ENCODE assay signal across 19 cellular contexts in genomic region chr1:246791303-246791918, GRCh38.
DNase-seq lines count a peak whose midpoint lies in the region; ATAC-seq, FAIRE-seq and TF ChIP-seq lines count a peak whose summit lies in the region.
"Had no signal": no experiment of that assay in that cellular context is flagged by ENCODE, and none has a peak within 500 bp of the region (broad histone marks: within the 10 kb centered on the region; RNA-seq: fewer than 3 reads in every experiment).

No MANE protein-coding gene starts in this region.

- H3K27me3 ChIP-seq in WERI-Rb-1 (ENCODE audit: insufficient read depth, low read depth, severe bottlenecking), result no peaks in the 10 kb centered on the region
- H3K27me3 ChIP-seq: BE2C had no signal

- H3K36me3 Mint-ChIP-seq in natural killer cell treated with Interleukin-12 subunit alpha and Interleukin-12 subunit beta and Interleukin-15 and Interleukin-18, amount 100 ng/mL, for 72 hours, result no peaks in the 10 kb centered on the region
- H3K36me3 Mint-ChIP-seq: CD14-positive monocyte; CD8-positive, alpha-beta T cell had no signal

- no peaks in the 10 kb centered on the region for H3K9me3 Mint-ChIP-seq in natural killer cell treated with Interleukin-12 subunit alpha and Interleukin-12 subunit beta and Interleukin-15 and Interleukin-18, amount 100 ng/mL, for 72 hours
- H3K9me3 Mint-ChIP-seq: CD8-positive, alpha-beta T cell; HFFc6 had no signal

- no peak overlapping the region for H3K27ac Mint-ChIP-seq in natural killer cell treated with Interleukin-12 subunit alpha and Interleukin-12 subunit beta and Interleukin-15 and Interleukin-18, amount 100 ng/mL, for 72 hours
- H3K27ac Mint-ChIP-seq: CD8-positive, alpha-beta T cell; HFFc6 had no signal

- H3K36me3 ChIP-seq in WERI-Rb-1 (no peaks in the 10 kb centered on the region), kidney (ENCODE audit: control insufficient read depth in 1 of 2, insufficient read depth in 2 of 2, low read length in 2 of 2) (no peaks in the 10 kb centered on the region)
- H3K36me3 ChIP-seq: BE2C had no signal

- H3K27me3 Mint-ChIP-seq in natural killer cell treated with Interleukin-12 subunit alpha and Interleukin-12 subunit beta and Interleukin-15 and Interleukin-18, amount 100 ng/mL, for 72 hours, result peaks cover 0 to 4% of the 10 kb centered on the region in 2 donors

- DNase-seq in GM10266 (ENCODE audit: extremely low spot score) (peak; percentile 31), WERI-Rb-1 (no peak), kidney (peak; percentile 59), posterior vena cava (ENCODE audit: low spot score) (peak; percentile 48), GM13976 (ENCODE audit: low spot score) (no peak)
- no peak for DNase-seq in natural killer cell treated with Interleukin-12 subunit alpha and Interleukin-12 subunit beta and Interleukin-15 and Interleukin-18, amount 100 ng/mL, for 72 hours (ENCODE audit: low spot score)
- DNase-seq: BE2C; Caco-2; CD8-positive, alpha-beta T cell; DMS53; GF-D8; GOT3; HCEC 1CT; HFFc6 had no signal

- H3K4me3 Mint-ChIP-seq in natural killer cell treated with Interleukin-12 subunit alpha and Interleukin-12 subunit beta and Interleukin-15 and Interleukin-18, amount 100 ng/mL, for 72 hours, result no peak overlapping the region
- H3K4me3 Mint-ChIP-seq: CD14-positive monocyte; CD8-positive, alpha-beta T cell; HFFc6 had no signal

- peaks cover 0 to 6% of the 10 kb centered on the region in 2 donors for H3K4me1 Mint-ChIP-seq in natural killer cell treated with Interleukin-12 subunit alpha and Interleukin-12 subunit beta and Interleukin-15 and Interleukin-18, amount 100 ng/mL, for 72 hours (ENCODE audit: low read depth in 2 of 2)

- no peaks in the 10 kb centered on the region for H3K4me1 ChIP-seq in kidney (ENCODE audit: control insufficient read depth in 1 of 2, insufficient read depth in 1 of 2, low read depth in 1 of 2, low read length in 2 of 2)
- H3K4me1 ChIP-seq: Caco-2 had no signal

- intact Hi-C loops in kidney (cut with DNase I), result no loop called here
- intact Hi-C loops in posterior vena cava (cut with DNase I), result no loop called here

- FAIRE-seq in kidney (lab: Jason Lieb, UNC), result no peak
- FAIRE-seq: A549, GM18507, HTR-8/SVneo had no signal

- H3K27ac ChIP-seq in WERI-Rb-1 (peak overlapping the region; percentile 62), kidney (ENCODE audit: low read depth in 2 of 2, low read length in 2 of 2) (no peak overlapping the region)
- H3K27ac ChIP-seq: A549 had no signal

- ATAC-seq in GM19035 (IDR thresholded peaks at IDR 0.05; ENCODE audit: unreplicated experiment), result no peak
- no peak for ATAC-seq in natural killer cell treated with Interleukin-12 subunit alpha and Interleukin-12 subunit beta and Interleukin-15 and Interleukin-18, amount 100 ng/mL, for 72 hours
- ATAC-seq: CD8-positive, alpha-beta T cell had no signal

- H3K4me3 ChIP-seq in WERI-Rb-1 (ENCODE audit: low read depth, low read length) (no peak overlapping the region), kidney (ENCODE audit: low read length in 2 of 2) (no peak overlapping the region)
- H3K4me3 ChIP-seq: A549 had no signal

- TF ChIP-seq CTCF in GM10266 (IDR thresholded peaks at IDR 0.05; ENCODE audit: control insufficient read depth, insufficient read depth, low read depth, missing control alignments) (no peak), WERI-Rb-1 (IDR thresholded peaks at IDR 0.05; ENCODE audit: low read depth, low read length) (no peak), kidney (IDR thresholded peaks at IDR 0.05; ENCODE audit: borderline replicate concordance, extremely low read depth, insufficient read depth) (no peak), GM13976 (IDR thresholded peaks at IDR 0.05; ENCODE audit: borderline replicate concordance, control extremely low read depth, extremely low read depth, insufficient read depth, missing control alignments) (no peak)

- in situ Hi-C loops in GM13976 (cut with MboI; ENCODE audit: low sequenced_read_pairs, unreplicated experiment), result no loop called here

- H3K9me3 ChIP-seq in WERI-Rb-1 (ENCODE audit: severe bottlenecking) (no peaks in the 10 kb centered on the region), kidney (ENCODE audit: control insufficient read depth in 1 of 2, low read length in 2 of 2) (no peaks in the 10 kb centered on the region)
- H3K9me3 ChIP-seq: A549, BE2C, Caco-2 had no signal

- H3K9ac ChIP-seq in kidney (ENCODE audit: low read length in 2 of 2), result no peak overlapping the region

Comparison
In these comparisons a context has a peak if more than half of its experiments do, and no peak if none do; other contexts are left out.
1. DNase-seq: peak in GM10266 (single experiment), kidney (single experiment) and posterior vena cava (single experiment); none in WERI-Rb-1 (single experiment), GM13976 (single experiment) and natural killer cell treated with Interleukin-12 subunit alpha and Interleukin-12 subunit beta and Interleukin-15 and Interleukin-18, amount 100 ng/mL, for 72 hours (single experiment).